ENCODE assay signal across 17 cellular contexts in genomic region chr22:36584666-36585065, GRCh38. TPM values are rescaled to one million over a fixed set of nuclear protein-coding genes. Genes with fewer than 3 reads are reported as not detected.
A peak's percentile ranks its signal among the peaks of the same experiment; 100 is the strongest.
DNase-seq lines count a peak whose midpoint lies in the region; ATAC-seq, FAIRE-seq and TF ChIP-seq lines count a peak whose summit lies in the region.
"Had no signal": no experiment of that assay in that cellular context is flagged by ENCODE, and none has a peak within 500 bp of the region (broad histone marks: within the 10 kb centered on the region; RNA-seq: fewer than 3 reads in every experiment).

No MANE protein-coding gene starts in this region.

- CTCF ChIA-PET in WTC11 (lab: Charles Lee): interaction anchor here (1.0 to 2.3 kb wide), 4 partner anchors 14 to 269 kb away, joined by 3 to 13 read pairs (median 3); no protein-coding TSS in a partner anchor
- CTCF ChIA-PET in activated CD4-positive, alpha-beta T cell treated with anti-CD3 and anti-CD28 coated beads for 36 hours (lab: Charles Lee): no interaction called here

- H3K9me3 Mint-ChIP-seq in WTC11: peaks cover 25% of the 10 kb centered on the region
- H3K9me3 Mint-ChIP-seq in activated CD4-positive, alpha-beta T cell treated with anti-CD3 and anti-CD28 coated beads for 36 hours (ENCODE audit: low read depth): peaks cover 3% of the 10 kb centered on the region

- no peaks in the 10 kb centered on the region for H3K79me2 ChIP-seq in osteoblast (ENCODE audit: insufficient read depth, low read length)

- H3K36me3 ChIP-seq in BLaER1 treated with 17β-estradiol and CSF1 and Interleukin-3, amounts not matched to agents 10 nM and 100 nM: no peaks in the 10 kb centered on the region
- H3K36me3 ChIP-seq in osteoblast (ENCODE audit: insufficient read depth, low read length) (no peaks in the 10 kb centered on the region), MG63 (no peaks in the 10 kb centered on the region)

- FAIRE-seq in D721Med (lab: Jason Lieb, UNC): no peak
- FAIRE-seq: A549, GM12892, HTR-8/SVneo had no signal

- H3K4me1 ChIP-seq in BLaER1 treated with 17β-estradiol and CSF1 and Interleukin-3, amounts not matched to agents 10 nM and 100 nM: peaks cover 0 to 29% (median 18%) of the 10 kb centered on the region in 10 experiments; a peak in 14 of 20 replicates
- no peaks in the 10 kb centered on the region for H3K4me1 ChIP-seq in osteoblast (ENCODE audit: insufficient read depth, low read length)

- H3K27ac ChIP-seq in BLaER1 treated with 17β-estradiol and CSF1 and Interleukin-3, amounts not matched to agents 10 nM and 100 nM: no peak overlapping the region
- no peak overlapping the region for H3K27ac ChIP-seq in osteoblast (ENCODE audit: low read depth, low read length)
- H3K27ac ChIP-seq: A549 had no signal

- peaks cover 13% of the 10 kb centered on the region for H3K36me3 Mint-ChIP-seq in WTC11
- no peaks in the 10 kb centered on the region for H3K36me3 Mint-ChIP-seq in activated CD4-positive, alpha-beta T cell treated with anti-CD3 and anti-CD28 coated beads for 36 hours (ENCODE audit: low read depth)

- POLR2A ChIA-PET in WTC11 (lab: Charles Lee): no interaction called here
- POLR2A ChIA-PET in activated CD4-positive, alpha-beta T cell treated with anti-CD3 and anti-CD28 coated beads for 36 hours (lab: Charles Lee): interaction anchor here (1.1 kb wide), 1 partner anchor 55 kb away, joined by 4 read pairs; no protein-coding TSS in a partner anchor

- H2AFZ ChIP-seq in osteoblast (ENCODE audit: low read length): no peak overlapping the region

- DNase-seq in NCI-H2171 (lab: John Stamatoyannopoulos, UW) (peak; percentile 64), WTC11 (ENCODE audit: low spot score) (no peak), osteoblast (ENCODE audit: insufficient read length, low spot score, missing footprints) (peak; percentile 47), KG1 (lab: John Stamatoyannopoulos, UW) (no peak), MG63 (no peak), D721Med (ENCODE audit: insufficient read length, low spot score) (no peak)
- no peak for DNase-seq in activated CD4-positive, alpha-beta T cell treated with anti-CD3 and anti-CD28 coated beads for 36 hours
- DNase-seq: CD4-positive, CD25-positive, alpha-beta regulatory T cell; DMS153; DND-41; GDM1; HCEC 1CT; Karpas-422 had no signal

- H3K4me1 Mint-ChIP-seq in WTC11: peaks cover 14% of the 10 kb centered on the region
- H3K4me1 Mint-ChIP-seq in activated CD4-positive, alpha-beta T cell treated with anti-CD3 and anti-CD28 coated beads for 36 hours: no peaks in the 10 kb centered on the region
- H3K4me1 Mint-ChIP-seq: CD4-positive, CD25-positive, alpha-beta regulatory T cell had no signal

- H3K9ac ChIP-seq in BLaER1 treated with 17β-estradiol and CSF1 and Interleukin-3, amounts not matched to agents 10 nM and 100 nM: 0 out of 22 replicates have a peak overlapping the region, but pooled peaks of 1 of the 11 experiments have one; percentile 20

- no peaks in the 10 kb centered on the region for H3K27me3 ChIP-seq in BLaER1 treated with 17β-estradiol and CSF1 and Interleukin-3, amounts not matched to agents 10 nM and 100 nM
- peaks cover 67% of the 10 kb centered on the region for H3K27me3 ChIP-seq in osteoblast (ENCODE audit: insufficient read depth, low read length)
- H3K27me3 ChIP-seq in MG63: peaks cover 2% of the 10 kb centered on the region

- ATAC-seq in WTC11: no peak
- ATAC-seq in activated CD4-positive, alpha-beta T cell treated with anti-CD3 and anti-CD28 coated beads for 36 hours: no peak
- ATAC-seq: A549 had no signal

- peak overlapping the region in 9 of 11 experiments; percentile 9 to 75 (median 50); a peak in 16 of 22 replicates for H3K4me2 ChIP-seq in BLaER1 treated with 17β-estradiol and CSF1 and Interleukin-3, amounts not matched to agents 10 nM and 100 nM
- H3K4me2 ChIP-seq in osteoblast (ENCODE audit: insufficient read depth, low read length): no peak overlapping the region
- H3K4me2 ChIP-seq: A549 had no signal

- H3K4me3 ChIP-seq in BLaER1 treated with 17β-estradiol and CSF1 and Interleukin-3, amounts not matched to agents 10 nM and 100 nM: no peak overlapping the region
- H3K4me3 ChIP-seq in osteoblast (ENCODE audit: insufficient read depth, low read length) (no peak overlapping the region), MG63 (no peak overlapping the region)
- H3K4me3 ChIP-seq: A549 had no signal

- intact Hi-C loops in activated CD4-positive, alpha-beta T cell treated with anti-CD3 and anti-CD28 coated beads for 36 hours (cut with DNase I, micrococcal nuclease): no loop called here

- H3K4me3 Mint-ChIP-seq in WTC11: no peak overlapping the region
- no peak overlapping the region for H3K4me3 Mint-ChIP-seq in activated CD4-positive, alpha-beta T cell treated with anti-CD3 and anti-CD28 coated beads for 36 hours
- H3K4me3 Mint-ChIP-seq: CD4-positive, CD25-positive, alpha-beta regulatory T cell had no signal

- H3K9me3 ChIP-seq in BLaER1 treated with 17β-estradiol and CSF1 and Interleukin-3, amounts not matched to agents 10 nM and 100 nM (replicated peaks in 1 of 11): no peaks in the 10 kb centered on the region
- H3K9me3 ChIP-seq in osteoblast (ENCODE audit: low read depth, low read length) (no peaks in the 10 kb centered on the region), MG63 (no peaks in the 10 kb centered on the region)
- H3K9me3 ChIP-seq: A549 had no signal

- TF ChIP-seq CTCF in WTC11 (IDR thresholded peaks at IDR 0.05) (no peak), osteoblast (IDR thresholded peaks at IDR 0.05; ENCODE audit: extremely low read depth, low read depth, low read length) (no peak), D721Med (IDR thresholded peaks at IDR 0.05; ENCODE audit: insufficient read depth, missing control alignments) (no peak)

- no peaks in the 10 kb centered on the region; a peak in 1 of 22 replicates for H4K20me1 ChIP-seq in BLaER1 treated with 17β-estradiol and CSF1 and Interleukin-3, amounts not matched to agents 10 nM and 100 nM
- no peaks in the 10 kb centered on the region for H4K20me1 ChIP-seq in osteoblast (ENCODE audit: insufficient read depth, low read length)

- 0 out of 2 replicates have a peak overlapping the region, but pooled peaks have one; percentile 8 for H3K27ac Mint-ChIP-seq in WTC11
- H3K27ac Mint-ChIP-seq in activated CD4-positive, alpha-beta T cell treated with anti-CD3 and anti-CD28 coated beads for 36 hours: no peak overlapping the region
- H3K27ac Mint-ChIP-seq: CD4-positive, CD25-positive, alpha-beta regulatory T cell had no signal

- peaks cover 9% of the 10 kb centered on the region; the same call in 1 of the 2 replicates for H3K27me3 Mint-ChIP-seq in WTC11 (ENCODE audit: low read depth)
- peaks cover 25% of the 10 kb centered on the region for H3K27me3 Mint-ChIP-seq in activated CD4-positive, alpha-beta T cell treated with anti-CD3 and anti-CD28 coated beads for 36 hours

TF ChIP-seq in WTC11, 78 proteins besides CTCF, POLR2A, EP300 and RAD21 (continues in another document):
- no peak for TF ChIP-seq CREM (CRISPR knock-in tag; IDR thresholded peaks at IDR 0.05)
- TF ChIP-seq ZSCAN18 (CRISPR knock-in tag; IDR thresholded peaks at IDR 0.05): no peak
- no peak for TF ChIP-seq IRF2 (CRISPR knock-in tag; IDR thresholded peaks at IDR 0.05; ENCODE audit: borderline replicate concordance, low read depth)
- TF ChIP-seq ZNF121 (CRISPR knock-in tag; IDR thresholded peaks at IDR 0.05): no peak
- no peak for TF ChIP-seq TEAD4 (CRISPR knock-in tag; IDR thresholded peaks at IDR 0.05)
- TF ChIP-seq TP53 (CRISPR knock-in tag; IDR thresholded peaks at IDR 0.05): no peak
- TF ChIP-seq NFATC4 (CRISPR knock-in tag; IDR thresholded peaks at IDR 0.05): no peak
- no peak for TF ChIP-seq MYBL2 (CRISPR knock-in tag; IDR thresholded peaks at IDR 0.05)
- TF ChIP-seq ZNF423 (CRISPR knock-in tag; IDR thresholded peaks at IDR 0.05): no peak
- TF ChIP-seq ATF2 (CRISPR knock-in tag; IDR thresholded peaks at IDR 0.05; ENCODE audit: borderline replicate concordance, low read depth): no peak
- TF ChIP-seq E2F1 (CRISPR knock-in tag; IDR thresholded peaks at IDR 0.05): no peak

RNA-seq across cellular contexts. Expression of gene EIF3D, which starts 55.7 kb away (rescaled TPM):
- total RNA-seq in WTC11 (2021) (211 to 237 TPM (median 216 TPM) in 3 replicates), osteoblast (393 and 412 TPM in 2 replicates)
- 100 to 1,000 TPM; 359 to 403 TPM for total RNA-seq in activated CD4-positive, alpha-beta T cell treated with anti-CD3 and anti-CD28 coated beads for 36 hours
- 575 and 712 TPM in 2 replicates for total RNA-seq in MG63 (2014; rRNA removed; shearing (Covaris generic); ENCODE audit: low replicate concordance)

Comparison
In these comparisons a context has a peak if more than half of its experiments do, and no peak if none do; other contexts are left out.
1. DNase-seq: peak in NCI-H2171 (single experiment) and osteoblast (single experiment); none in WTC11 (single experiment), KG1 (single experiment), activated CD4-positive, alpha-beta T cell treated with anti-CD3 and anti-CD28 coated beads for 36 hours (single experiment), MG63 (single experiment) and D721Med (single experiment).